ENCODE assay signal across 19 cellular contexts in the genomic region with DNA sequence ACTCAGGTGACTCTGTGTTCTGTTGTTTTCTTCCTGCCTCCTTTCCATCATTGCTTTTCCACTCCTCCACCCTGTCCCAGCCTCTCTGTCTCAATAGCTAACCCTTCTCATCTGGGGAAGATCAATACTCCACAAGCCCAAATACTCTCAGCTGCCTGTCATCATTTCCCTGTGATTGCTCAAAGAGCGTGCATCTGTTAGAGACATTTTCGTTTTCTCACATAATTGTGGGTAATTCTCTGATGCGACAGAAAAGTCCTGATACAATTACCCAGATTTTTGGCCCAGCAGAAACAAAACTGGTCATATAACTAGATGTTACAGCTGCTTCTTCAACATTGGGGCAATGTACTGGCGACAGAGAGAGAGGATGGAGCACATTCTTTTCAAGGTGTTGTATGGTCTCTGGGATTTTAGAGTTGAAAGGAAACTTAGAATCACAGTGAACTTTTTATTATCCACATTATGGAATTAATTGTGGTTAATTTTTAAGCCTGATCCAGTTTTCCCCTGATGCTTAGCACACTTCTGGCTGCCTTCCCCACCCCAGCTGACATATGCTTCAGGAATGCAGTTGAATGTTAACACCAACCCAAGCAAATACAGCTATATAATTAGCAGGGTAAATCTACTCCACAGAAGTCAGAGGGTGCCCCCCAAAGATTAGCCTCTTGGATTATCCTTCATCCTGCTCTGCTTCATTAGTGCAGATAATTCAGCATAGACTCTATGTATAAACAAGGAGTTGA.
DNase-seq lines count a peak whose midpoint lies in the region; ATAC-seq, FAIRE-seq and TF ChIP-seq lines count a peak whose summit lies in the region.
"Had no signal": no experiment of that assay in that cellular context is flagged by ENCODE, and none has a peak within 500 bp of the region (broad histone marks: within the 10 kb centered on the region; RNA-seq: fewer than 3 reads in every experiment).

No MANE protein-coding gene starts in this region.

- no peak overlapping the region for H3K9ac ChIP-seq in mammary epithelial cell (ENCODE audit: insufficient read depth, low read length)

- TF ChIP-seq EP300 in A549 (IDR thresholded peaks at IDR 0.05), result no peak

- BruUV-seq in mammary epithelial cell (replicated peaks; lab: Mats Ljungman, UMichigan), result no TSS peak

- H2AFZ ChIP-seq in mammary epithelial cell (ENCODE audit: low read depth, low read length), result no peak overlapping the region

- H3K4me1 ChIP-seq in A549 (peaks cover 12% of the 10 kb centered on the region; the same call in 2 of the 3 replicates), mammary epithelial cell (ENCODE audit: insufficient read depth, low read length) (peaks cover 16% of the 10 kb centered on the region)

- DNase-seq in A549 (ENCODE audit: low read depth in 1 of 2, low spot score in 1 of 2), result peak in 1 of 2 experiments; percentile 2
- peak; percentile 12 for DNase-seq in HFF-Myc (ENCODE audit: extremely low read depth, low read depth)
- peak; percentile 15 for DNase-seq in mammary epithelial cell
- DNase-seq in kidney tubule cell (ENCODE audit: low spot score), result peak; percentile 67
- no peak for DNase-seq in NCI-H524 treated with DMSO at 0.1 percent for 48 hours (lab: John Stamatoyannopoulos, UW)
- DNase-seq in CD1c-positive myeloid dendritic cell (ENCODE audit: extremely low spot score), result no peak
- no peak for DNase-seq in Right ventricle myocardium inferior (ENCODE audit: missing footprints)
- DNase-seq: activated CD4-positive, alpha-beta T cell treated with anti-CD3 and anti-CD28 coated beads, Interleukin-2, amount 10 ng/mL, durations not matched to agents 24 days and 14 days; activated naive CD8-positive, alpha-beta T cell treated with anti-CD3 and anti-CD28 coated beads, Interleukin-2, amount 10 ng/mL, durations not matched to agents 7 days and 5 days; MM.1S; NCI-H2029 treated with DMSO at 0.1 percent for 48 hours; NCI-H748 treated with DMSO at 0.1 percent for 48 hours; stimulated activated CD4-positive, alpha-beta T cell treated with anti-CD3 and anti-CD28 coated beads, Interleukin-4, amount 100 ng/mL, for 4 hours; T1000; upper lobe of left lung had no signal

- no peaks in the 10 kb centered on the region for H3K27me3 ChIP-seq in mammary epithelial cell (ENCODE audit: insufficient read depth, low read length)
- H3K27me3 ChIP-seq: upper lobe of left lung had no signal

- H3K4me2 ChIP-seq in A549, result peak overlapping the region; percentile 5; the same call in 2 of the 3 replicates
- H3K4me2 ChIP-seq in mammary epithelial cell (ENCODE audit: insufficient read depth, low read depth, low read length), result peak overlapping the region; percentile 7

- H4K20me1 ChIP-seq in mammary epithelial cell (ENCODE audit: insufficient read depth, low read length), result no peaks in the 10 kb centered on the region

- POLR2A ChIA-PET in A549 (lab: Yijun Ruan, JAX), result no interaction called here

- FAIRE-seq in A549 (lab: Jason Lieb, UNC), result no peak

- H3K9me3 ChIP-seq in A549, result no peaks in the 10 kb centered on the region
- H3K9me3 ChIP-seq in mammary epithelial cell (replicated peaks; ENCODE audit: insufficient read depth, low read length), result no peaks in the 10 kb centered on the region
- H3K9me3 ChIP-seq: upper lobe of left lung had no signal

- no peak for TF ChIP-seq POLR2A in A549 (IDR thresholded peaks at IDR 0.05; ENCODE audit: low read length)

- no peak for TF ChIP-seq RAD21 in A549 (conservative IDR thresholded peaks at IDR 0.05 in 1 of 2, IDR thresholded peaks at IDR 0.05 in 1 of 2)

- H3K4me3 ChIP-seq in A549 (no peak overlapping the region), HFF-Myc (replicated peaks; ENCODE audit: low read depth, low read length) (no peak overlapping the region), mammary epithelial cell (replicated peaks in 1 of 3; ENCODE audit: insufficient read depth in 1 of 3, low read depth in 2 of 3, low read length in 3 of 3) (no peak overlapping the region)
- H3K4me3 ChIP-seq: lung, upper lobe of left lung had no signal

- TF ChIP-seq CTCF in A549 (IDR thresholded peaks at IDR 0.05) (no peak), HFF-Myc (IDR thresholded peaks at IDR 0.05; ENCODE audit: low read depth, low read length, missing control alignments) (no peak), mammary epithelial cell (conservative IDR thresholded peaks at IDR 0.05 in 1 of 2, IDR thresholded peaks at IDR 0.05 in 1 of 2; ENCODE audit: extremely low read depth in 1 of 2, insufficient read depth in 1 of 2, low read depth in 1 of 2, low read length in 2 of 2) (no peak)

- in situ Hi-C loops in mammary epithelial cell (cut with MboI; ENCODE audit: low sequenced_read_pairs in 2 of 2), result no loop called here

- 57% methylated on average over 4 of the region's 4 CpGs for WGBS in A549 (ENCODE audit: missing lambda C conversion rate)
- WGBS in mammary epithelial cell (ENCODE audit: low coverage, missing lambda C conversion rate), result 85% methylated on average over 4 of the region's 4 CpGs

- CTCF ChIA-PET in A549 (lab: Yijun Ruan, JAX) (interaction anchor here (0.6 kb wide), 2 partner anchors 139 to 479 kb away, joined by 3 to 4 read pairs; no protein-coding TSS in a partner anchor), mammary epithelial cell (lab: Charles Lee; ENCODE audit: low non-redundant PET) (no interaction called here)

- dilution Hi-C loops in mammary epithelial cell (cut with HindIII; ENCODE audit: low sequenced_read_pairs), result no loop called here

- no peaks in the 10 kb centered on the region for H3K36me3 ChIP-seq in mammary epithelial cell (ENCODE audit: insufficient read depth, low read length)
- H3K36me3 ChIP-seq: upper lobe of left lung had no signal

- H3K79me2 ChIP-seq in mammary epithelial cell (ENCODE audit: insufficient read depth, low read length), result no peaks in the 10 kb centered on the region

- no peak for ATAC-seq in A549
- ATAC-seq in Right ventricle myocardium inferior, result no peak
- ATAC-seq in HG03521 (IDR thresholded peaks at IDR 0.05; ENCODE audit: unreplicated experiment), result no peak
- ATAC-seq: sciatic nerve had no signal

- H3K27ac ChIP-seq in A549 (no peak overlapping the region), mammary epithelial cell (ENCODE audit: insufficient read depth, low read depth, low read length) (no peak overlapping the region)
- H3K27ac ChIP-seq: HL-60, upper lobe of left lung had no signal

- intact Hi-C loops in mammary epithelial cell (cut with micrococcal nuclease), result no loop called here
- intact Hi-C loops in Right ventricle myocardium inferior (cut with DNase I), result no loop called here

TF ChIP-seq in A549, 52 proteins besides CTCF, POLR2A, EP300 and RAD21:
- TF ChIP-seq FOXS1 (CRISPR knock-in tag; IDR thresholded peaks at IDR 0.05) (no peak), TFCP2L1 (CRISPR knock-in tag; IDR thresholded peaks at IDR 0.05) (no peak), ZNF302 (CRISPR knock-in tag; IDR thresholded peaks at IDR 0.05) (no peak), PHF8 (IDR thresholded peaks at IDR 0.05; ENCODE audit: borderline replicate concordance, low read depth) (no peak), ZC3H11A (IDR thresholded peaks at IDR 0.05) (no peak), JUN (IDR thresholded peaks at IDR 0.05) (no peak), CEBPB (IDR thresholded peaks at IDR 0.05) (no peak)
- TF ChIP-seq, protein P1, sequence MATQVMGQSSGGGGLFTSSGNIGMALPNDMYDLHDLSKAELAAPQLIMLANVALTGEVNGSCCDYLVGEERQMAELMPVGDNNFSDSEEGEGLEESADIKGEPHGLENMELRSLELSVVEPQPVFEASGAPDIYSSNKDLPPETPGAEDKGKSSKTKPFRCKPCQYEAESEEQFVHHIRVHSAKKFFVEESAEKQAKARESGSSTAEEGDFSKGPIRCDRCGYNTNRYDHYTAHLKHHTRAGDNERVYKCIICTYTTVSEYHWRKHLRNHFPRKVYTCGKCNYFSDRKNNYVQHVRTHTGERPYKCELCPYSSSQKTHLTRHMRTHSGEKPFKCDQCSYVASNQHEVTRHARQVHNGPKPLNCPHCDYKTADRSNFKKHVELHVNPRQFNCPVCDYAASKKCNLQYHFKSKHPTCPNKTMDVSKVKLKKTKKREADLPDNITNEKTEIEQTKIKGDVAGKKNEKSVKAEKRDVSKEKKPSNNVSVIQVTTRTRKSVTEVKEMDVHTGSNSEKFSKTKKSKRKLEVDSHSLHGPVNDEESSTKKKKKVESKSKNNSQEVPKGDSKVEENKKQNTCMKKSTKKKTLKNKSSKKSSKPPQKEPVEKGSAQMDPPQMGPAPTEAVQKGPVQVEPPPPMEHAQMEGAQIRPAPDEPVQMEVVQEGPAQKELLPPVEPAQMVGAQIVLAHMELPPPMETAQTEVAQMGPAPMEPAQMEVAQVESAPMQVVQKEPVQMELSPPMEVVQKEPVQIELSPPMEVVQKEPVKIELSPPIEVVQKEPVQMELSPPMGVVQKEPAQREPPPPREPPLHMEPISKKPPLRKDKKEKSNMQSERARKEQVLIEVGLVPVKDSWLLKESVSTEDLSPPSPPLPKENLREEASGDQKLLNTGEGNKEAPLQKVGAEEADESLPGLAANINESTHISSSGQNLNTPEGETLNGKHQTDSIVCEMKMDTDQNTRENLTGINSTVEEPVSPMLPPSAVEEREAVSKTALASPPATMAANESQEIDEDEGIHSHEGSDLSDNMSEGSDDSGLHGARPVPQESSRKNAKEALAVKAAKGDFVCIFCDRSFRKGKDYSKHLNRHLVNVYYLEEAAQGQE (IDR thresholded peaks at IDR 0.05), result no peak

Comparison
In these comparisons a context has a peak if more than half of its experiments do, and no peak if none do; other contexts are left out.
1. DNase-seq: peak in HFF-Myc (single experiment), mammary epithelial cell (single experiment) and kidney tubule cell (single experiment); none in NCI-H524 treated with DMSO at 0.1 percent for 48 hours (single experiment), CD1c-positive myeloid dendritic cell (single experiment) and Right ventricle myocardium inferior (single experiment).